8 cellular contexts compared by ENCODE assay signal in the genomic region with DNA sequence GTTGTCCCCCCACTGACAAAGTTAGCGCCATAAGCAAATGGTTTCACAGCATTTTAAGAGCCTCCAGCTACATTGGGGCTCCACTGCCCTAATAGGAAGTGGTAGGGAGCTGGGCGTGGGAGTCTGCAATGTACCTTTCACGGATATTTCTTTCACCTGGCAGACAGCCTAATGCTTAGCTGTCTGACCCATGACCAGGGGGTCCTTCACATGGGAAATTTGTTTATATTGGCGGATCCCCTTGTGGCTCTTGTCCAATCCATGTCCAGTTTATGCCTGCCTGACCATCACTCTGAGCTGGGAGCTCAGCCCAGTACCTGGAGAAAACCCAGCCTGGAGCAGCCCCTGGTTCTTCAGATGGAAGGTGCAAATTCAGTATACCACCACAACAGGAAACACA.
"Had no signal": no experiment of that assay in that cellular context is flagged by ENCODE, and none has a peak within 500 bp of the region (broad histone marks: within the 10 kb centered on the region; RNA-seq: fewer than 3 reads in every experiment).

No MANE protein-coding gene starts in this region.

- H3K9me3 ChIP-seq: HAP-1 had no signal

- DNase-seq: GOT3, H7, HFFc6, IMR-90 had no signal

- H3K4me3 ChIP-seq: GM23248, HAP-1, K562 had no signal

- H3K4me3 Mint-ChIP-seq: HFFc6 had no signal

- ATAC-seq: HCT116, K562 had no signal

- H3K4me1 ChIP-seq: HAP-1 had no signal

- H3K27ac ChIP-seq: GM23248 had no signal

- H3K27ac Mint-ChIP-seq: HFFc6 had no signal

- H3K36me3 ChIP-seq: HAP-1 had no signal
